ENCODE assay signal across 28 cellular contexts in the genomic region with DNA sequence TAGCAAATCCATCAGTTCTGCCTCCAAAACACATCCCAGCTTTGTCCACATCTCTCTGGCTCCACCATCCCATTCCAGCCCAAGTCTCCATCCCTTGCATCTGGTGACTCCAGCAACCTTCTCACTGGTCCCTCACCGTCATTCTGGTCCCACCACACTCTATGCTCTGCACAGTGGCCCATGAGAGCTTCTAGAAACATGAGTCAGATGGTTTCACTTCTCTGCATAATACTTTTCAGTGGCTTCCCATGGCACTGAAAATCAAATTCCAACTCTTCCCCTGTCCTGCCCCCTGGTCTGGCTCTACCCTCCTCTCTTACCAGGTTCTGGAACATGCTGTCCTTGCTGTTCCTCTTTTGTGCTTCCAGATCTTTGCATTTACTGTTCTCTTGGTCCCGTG. TPM values are rescaled to one million over a fixed set of nuclear protein-coding genes. Genes with fewer than 3 reads are reported as not detected.
DNase-seq lines count a peak whose midpoint lies in the region; ATAC-seq lines count a peak whose summit lies in the region.
"Had no signal": no experiment of that assay in that cellular context is flagged by ENCODE, and none has a peak within 500 bp of the region (broad histone marks: within the 10 kb centered on the region; RNA-seq: fewer than 3 reads in every experiment).

No MANE protein-coding gene starts in this region.

- H3K4me3 ChIP-seq in CD4-positive, CD25-positive, alpha-beta regulatory T cell (ENCODE audit: low read depth, low read length) = no peak overlapping the region
- H3K4me3 ChIP-seq: A549, gastrocnemius medialis, hepatocyte, neural progenitor cell, right atrium auricular region, SJSA1, uterus had no signal

- CTCF ChIA-PET in activated CD4-positive, alpha-beta T cell treated with anti-CD3 and anti-CD28 coated beads, Interleukin-2, amount 10 ng/mL, durations not matched to agents 7 days and 5 days (lab: Charles Lee) = interaction anchor here (6.0 kb wide), 1 partner anchor 9 kb away, joined by 28 read pairs; no protein-coding TSS in a partner anchor

- H3K27ac ChIP-seq in CD4-positive, CD25-positive, alpha-beta regulatory T cell (ENCODE audit: insufficient read depth, low read length, poor library complexity, severe bottlenecking) = no peak overlapping the region
- peak overlapping the region; percentile 52 for H3K27ac ChIP-seq in cingulate gyrus (ENCODE audit: low read depth, low read length)
- H3K27ac ChIP-seq: A549, gastrocnemius medialis, hepatocyte, neural progenitor cell, right atrium auricular region, SJSA1, uterus had no signal

- DNase-seq in activated CD4-positive, alpha-beta T cell treated with anti-CD3 and anti-CD28 coated beads, Interleukin-2, amount 10 ng/mL, durations not matched to agents 7 days and 5 days = no peak
- no peak for DNase-seq in activated CD4-positive, alpha-beta T cell treated with anti-CD3 and anti-CD28 coated beads, Interleukin-2, amount 50 U/mL, for 48 hours
- no peak for DNase-seq in CD4-positive, CD25-positive, alpha-beta regulatory T cell
- DNase-seq in MV-4-11 (lab: John Stamatoyannopoulos, UW) (peak; percentile 77), H4 (ENCODE audit: low spot score) (no peak), T-helper 17 cell (no peak), epidermal melanocyte (ENCODE audit: insufficient read length, low spot score) (no peak)
- DNase-seq: activated CD4-positive, CD25-positive, alpha-beta regulatory T cell treated with anti-CD3 and anti-CD28 coated beads, Interleukin-2, amount 50 U/mL, for 72 hours; activated effector memory CD4-positive, alpha-beta T cell treated with Interleukin-2 at 50 U/mL for 16 hours; caudate nucleus; dermis blood vessel endothelial cell; gastrocnemius medialis; Kasumi-1; NCI-H1048; NCI-H1694 treated with DMSO at 0.1 percent for 48 hours; NCI-H524; NK-92 treated with Interleukin-12 subunit alpha and Interleukin-12 subunit beta, amount 100 ng/mL, for 24 hours; stimulated activated CD4-positive, alpha-beta T cell treated with anti-CD3 and anti-CD28 coated beads, Interleukin-4, amount 100 ng/mL, for 1 hour; stimulated activated naive CD4-positive, alpha-beta T cell; T-cell; uterus had no signal

- H3K36me3 ChIP-seq in CD4-positive, CD25-positive, alpha-beta regulatory T cell (ENCODE audit: control insufficient read depth, insufficient read depth, low read length) = no peaks in the 10 kb centered on the region
- H3K36me3 ChIP-seq: gastrocnemius medialis, neural progenitor cell, right atrium auricular region, SJSA1, uterus had no signal

- H3K27ac Mint-ChIP-seq in activated CD4-positive, alpha-beta T cell treated with anti-CD3 and anti-CD28 coated beads, Interleukin-2, amount 10 ng/mL, durations not matched to agents 7 days and 5 days = peak overlapping the region; percentile 4
- peak overlapping the region in 2 of 3 donors; percentile 15 to 58 for H3K27ac Mint-ChIP-seq in CD4-positive, CD25-positive, alpha-beta regulatory T cell
- no peak overlapping the region for H3K27ac Mint-ChIP-seq in T-helper 17 cell
- H3K27ac Mint-ChIP-seq: B cell, neural progenitor cell, T-cell had no signal

- H3K4me1 ChIP-seq in CD4-positive, CD25-positive, alpha-beta regulatory T cell (ENCODE audit: control insufficient read depth, insufficient read depth, low read length, poor library complexity, severe bottlenecking) = no peaks in the 10 kb centered on the region
- H3K4me1 ChIP-seq: gastrocnemius medialis, neural progenitor cell, right atrium auricular region, uterus had no signal

- no peak overlapping the region for H3K4me3 Mint-ChIP-seq in activated CD4-positive, alpha-beta T cell treated with anti-CD3 and anti-CD28 coated beads, Interleukin-2, amount 10 ng/mL, durations not matched to agents 7 days and 5 days
- no peak overlapping the region for H3K4me3 Mint-ChIP-seq in CD4-positive, CD25-positive, alpha-beta regulatory T cell
- no peak overlapping the region for H3K4me3 Mint-ChIP-seq in T-helper 17 cell
- H3K4me3 Mint-ChIP-seq: B cell, neural progenitor cell, T-cell had no signal

- no peaks in the 10 kb centered on the region for H3K9me3 Mint-ChIP-seq in activated CD4-positive, alpha-beta T cell treated with anti-CD3 and anti-CD28 coated beads, Interleukin-2, amount 10 ng/mL, durations not matched to agents 7 days and 5 days
- H3K9me3 Mint-ChIP-seq in CD4-positive, CD25-positive, alpha-beta regulatory T cell = no peaks in the 10 kb centered on the region
- H3K9me3 Mint-ChIP-seq: neural progenitor cell, T-cell had no signal

- no peaks in the 10 kb centered on the region for H3K27me3 ChIP-seq in CD4-positive, CD25-positive, alpha-beta regulatory T cell (ENCODE audit: control insufficient read depth, insufficient read depth, low read length)
- H3K27me3 ChIP-seq: gastrocnemius medialis, hepatocyte, neural progenitor cell, right atrium auricular region, SJSA1, uterus had no signal

- no peaks in the 10 kb centered on the region for H3K27me3 Mint-ChIP-seq in activated CD4-positive, alpha-beta T cell treated with anti-CD3 and anti-CD28 coated beads, Interleukin-2, amount 10 ng/mL, durations not matched to agents 7 days and 5 days
- no peaks in the 10 kb centered on the region for H3K27me3 Mint-ChIP-seq in CD4-positive, CD25-positive, alpha-beta regulatory T cell
- H3K27me3 Mint-ChIP-seq in T-helper 17 cell = no peaks in the 10 kb centered on the region
- H3K27me3 Mint-ChIP-seq: T-cell had no signal

- ATAC-seq in CD4-positive, CD25-positive, alpha-beta regulatory T cell (ENCODE audit: low read depth in 2 of 2) = no peak
- no peak for ATAC-seq in T-helper 17 cell
- ATAC-seq: A549, gastrocnemius medialis, T-cell had no signal

- no peaks in the 10 kb centered on the region for H3K9me3 ChIP-seq in CD4-positive, CD25-positive, alpha-beta regulatory T cell (ENCODE audit: control insufficient read depth in 2 of 2, low read length in 2 of 2)
- H3K9me3 ChIP-seq in T-helper 17 cell (ENCODE audit: control insufficient read depth, low read length, poor library complexity, severe bottlenecking) = no peaks in the 10 kb centered on the region
- H3K9me3 ChIP-seq: A549, gastrocnemius medialis, right atrium auricular region, SJSA1, uterus had no signal

- peaks cover 14% of the 10 kb centered on the region for H3K4me1 Mint-ChIP-seq in activated CD4-positive, alpha-beta T cell treated with anti-CD3 and anti-CD28 coated beads, Interleukin-2, amount 10 ng/mL, durations not matched to agents 7 days and 5 days
- H3K4me1 Mint-ChIP-seq in CD4-positive, CD25-positive, alpha-beta regulatory T cell = peaks cover 0 to 4% (median 1%) of the 10 kb centered on the region in 4 donors
- peaks cover under 1% of the 10 kb centered on the region for H3K4me1 Mint-ChIP-seq in T-helper 17 cell
- H3K4me1 Mint-ChIP-seq: B cell, neural progenitor cell, T-cell had no signal

- POLR2A ChIA-PET in activated CD4-positive, alpha-beta T cell treated with anti-CD3 and anti-CD28 coated beads, Interleukin-2, amount 10 ng/mL, durations not matched to agents 7 days and 5 days (lab: Charles Lee) = no interaction called here

- peaks cover 14% of the 10 kb centered on the region for H3K36me3 Mint-ChIP-seq in activated CD4-positive, alpha-beta T cell treated with anti-CD3 and anti-CD28 coated beads, Interleukin-2, amount 10 ng/mL, durations not matched to agents 7 days and 5 days (ENCODE audit: low read depth)
- peaks cover 7% of the 10 kb centered on the region for H3K36me3 Mint-ChIP-seq in CD4-positive, CD25-positive, alpha-beta regulatory T cell
- no peaks in the 10 kb centered on the region for H3K36me3 Mint-ChIP-seq in T-helper 17 cell (ENCODE audit: low read depth)
- H3K36me3 Mint-ChIP-seq: neural progenitor cell, T-cell had no signal

RNA-seq across cellular contexts. Expression of a gene that starts 17.2 kb away (rescaled TPM):
- 10 to 100 TPM; 19.9 to 25.8 TPM for total RNA-seq in activated CD4-positive, alpha-beta T cell treated with anti-CD3 and anti-CD28 coated beads, Interleukin-2, amount 10 ng/mL, durations not matched to agents 7 days and 5 days
- total RNA-seq in CD4-positive, CD25-positive, alpha-beta regulatory T cell = 13.5 TPM
- polyA plus RNA-seq in CD4-positive, CD25-positive, alpha-beta regulatory T cell = 10 to 100 TPM; 16.3 to 22.6 (median 19.8) TPM
- 14.4 and 20.7 TPM in 2 replicates for total RNA-seq in H4 (2014; rRNA removed; shearing (Covaris generic))
- 10 to 100 TPM; 12.7 to 20.2 TPM for total RNA-seq in T-helper 17 cell

RNA-seq across cellular contexts. Expression of a gene that starts 58.6 kb away (rescaled TPM):
- 1 to 10 TPM; 2.5 to 2.9 TPM for total RNA-seq in activated CD4-positive, alpha-beta T cell treated with anti-CD3 and anti-CD28 coated beads, Interleukin-2, amount 10 ng/mL, durations not matched to agents 7 days and 5 days
- total RNA-seq in CD4-positive, CD25-positive, alpha-beta regulatory T cell = 0.91 TPM
- under 1 TPM in 3 of 4 donors, not detected in 1; 0.10 to 0.16 (median 0.11) TPM for polyA plus RNA-seq in CD4-positive, CD25-positive, alpha-beta regulatory T cell
- total RNA-seq in H4 (2014; rRNA removed; shearing (Covaris generic)) = 11.0 and 16.5 TPM in 2 replicates
- under 1 TPM; 0.42 to 0.86 TPM for total RNA-seq in T-helper 17 cell
